Comparison of ENCODE assay signal across 8 cellular contexts in the genomic region with DNA sequence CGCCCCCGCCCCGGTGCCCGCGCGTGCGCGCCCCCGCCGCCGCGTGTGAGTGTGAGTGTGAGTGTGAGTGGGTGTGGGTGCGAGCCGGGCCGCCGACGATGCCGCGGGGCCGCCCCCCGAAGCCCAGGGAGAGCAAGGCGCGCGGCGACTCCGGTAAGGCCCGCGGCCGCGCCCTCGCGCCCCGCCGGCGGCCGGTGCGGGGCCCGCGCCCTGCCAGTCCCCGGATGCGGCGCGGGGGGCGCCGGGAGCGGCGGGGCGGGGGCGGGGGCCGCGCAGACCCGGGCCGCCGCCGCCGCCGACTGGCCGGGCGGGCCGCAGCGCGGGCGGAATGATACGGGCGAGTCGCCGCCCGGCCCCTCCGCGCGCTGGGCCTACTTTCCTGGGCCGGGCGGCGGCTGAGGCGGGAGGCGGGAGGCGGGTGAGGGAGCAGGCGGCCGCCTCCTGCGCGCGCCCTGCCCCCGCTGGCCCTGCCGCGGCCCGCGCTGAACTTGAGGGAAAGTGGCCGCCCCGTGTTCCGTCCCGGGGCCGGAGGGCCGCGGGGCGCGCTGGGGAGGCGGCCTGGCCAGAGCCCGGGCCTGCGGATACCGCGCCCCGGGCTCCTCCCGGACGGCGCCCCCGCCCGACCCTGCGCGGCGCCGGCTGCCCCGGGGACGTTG. TPM values are rescaled to one million over a fixed set of nuclear protein-coding genes. Genes with fewer than 3 reads are reported as not detected.
DNase-seq lines count a peak whose midpoint lies in the region; ATAC-seq and TF ChIP-seq lines count a peak whose summit lies in the region.

A gene (plus strand): TSS at position 48 of the 656 bp plus-strand sequence. CDS start 51 bp downstream, at position 99.

- peak within 1 kb of the TSS; percentile 89 for H3K4me3 Mint-ChIP-seq in endodermal cell
- H3K4me3 Mint-ChIP-seq in mesothelial cell of epicardium: peak within 1 kb of the TSS; percentile 90

- no peaks in the 10 kb centered on the region for H3K27me3 Mint-ChIP-seq in endodermal cell (ENCODE audit: insufficient read depth)
- H3K27me3 Mint-ChIP-seq in mesothelial cell of epicardium (ENCODE audit: low read depth): no peaks in the 10 kb centered on the region

- H3K36me3 ChIP-seq in endodermal cell (ENCODE audit: control insufficient read depth, insufficient read depth, low read length): no peaks in the 10 kb centered on the region

- H3K9ac ChIP-seq in endodermal cell (ENCODE audit: extremely low read depth, low read length, poor library complexity, severe bottlenecking): peak within 1 kb of the TSS; percentile 78

- H3K9me3 Mint-ChIP-seq in endodermal cell: no peaks in the 10 kb centered on the region
- H3K9me3 Mint-ChIP-seq in mesothelial cell of epicardium: no peaks in the 10 kb centered on the region

- peak within 1 kb of the TSS; percentile 96 for H3K4me3 ChIP-seq in endodermal cell (ENCODE audit: low read length)

- no peaks in the 10 kb centered on the region for H3K27me3 ChIP-seq in endodermal cell (ENCODE audit: control insufficient read depth, insufficient read depth, low read length, poor library complexity, severe bottlenecking)

- TF ChIP-seq CTCF in endodermal cell (conservative IDR thresholded peaks at IDR 0.05) (no peak), mesothelial cell of epicardium (IDR thresholded peaks at IDR 0.05; ENCODE audit: unreplicated experiment) (no peak)

- peak within 1 kb of the TSS; percentile 77 for H3K27ac ChIP-seq in endodermal cell (ENCODE audit: low read depth, low read length)

- H3K9me3 ChIP-seq in endodermal cell (ENCODE audit: control insufficient read depth, low read length): no peaks in the 10 kb centered on the region

- H3K36me3 Mint-ChIP-seq in endodermal cell (ENCODE audit: low read depth) (peaks cover 21% of the 10 kb centered on the region), mesothelial cell of epicardium (peaks cover 8% of the 10 kb centered on the region)

- DNase-seq in Ammon's horn (ENCODE audit: low spot score): peak; percentile 70
- peak; percentile 97 for DNase-seq in NCI-H69 (lab: John Stamatoyannopoulos, UW)
- peak; percentile 74 for DNase-seq in activated CD8-positive, alpha-beta memory T cell treated with anti-CD3 and anti-CD28 coated beads, Interleukin-2, amount 50 U/mL, for 4 hours
- peak; percentile 82 for DNase-seq in endodermal cell
- peak; percentile 71 to 74 for DNase-seq in mesothelial cell of epicardium (ENCODE audit: low spot score in 2 of 2, unreplicated experiment in 2 of 2)
- peak; percentile 41 to 44 for DNase-seq in stimulated activated CD8-positive, alpha-beta memory T cell treated with anti-CD3 and anti-CD28 coated beads, Interleukin-2, amount 100 ng/mL, for 1 hour (ENCODE audit: low read depth in 2 of 2)

- WGBS in endodermal cell (ENCODE audit: insufficient coverage in 1 of 2, insufficient read length in 1 of 2), 2 experiments: 0% methylated on average over 15 to 107 of the region's 113 CpGs

- H3K4me1 ChIP-seq in endodermal cell (ENCODE audit: control insufficient read depth, insufficient read depth, low read length): no peaks in the 10 kb centered on the region

- H3K27ac Mint-ChIP-seq in endodermal cell (peak within 1 kb of the TSS; percentile 93), mesothelial cell of epicardium (peak within 1 kb of the TSS; percentile 92)

- ATAC-seq in GM18909 (IDR thresholded peaks at IDR 0.05; ENCODE audit: poor library complexity, unreplicated experiment) (peak; percentile 49), HG03135 (IDR thresholded peaks at IDR 0.05; ENCODE audit: unreplicated experiment) (peak; percentile 48)

- H3K4me1 Mint-ChIP-seq in endodermal cell (peaks cover 15% of the 10 kb centered on the region), mesothelial cell of epicardium (peaks cover 36% of the 10 kb centered on the region)

RNA-seq across cellular contexts. Expression of the gene that starts here (rescaled TPM):
- total RNA-seq in endodermal cell (10 to 100 TPM; 27.0 to 28.3 TPM), mesothelial cell of epicardium (30.8 to 32.5 TPM (median 30.8 TPM) in 3 replicates)
- 12.5 TPM for polyA plus RNA-seq in endodermal cell (2013, experiment 1 of 2)
- 7.8 TPM for polyA plus RNA-seq in endodermal cell (2013, experiment 2 of 2)

Comparison
In these comparisons a context has a peak if more than half of its experiments do, and no peak if none do; other contexts are left out.
1. Peak in every context shown above with its lines: DNase-seq, ATAC-seq, H3K4me3 ChIP-seq and H3K27ac ChIP-seq.
2. DNase-seq: peak in every context shown above with its lines; median percentile 97 in NCI-H69; 82 in endodermal cell; 74 in activated CD8-positive, alpha-beta memory T cell treated with anti-CD3 and anti-CD28 coated beads, Interleukin-2, amount 50 U/mL, for 4 hours; 72 in mesothelial cell of epicardium; 70 in Ammon's horn; 42 in stimulated activated CD8-positive, alpha-beta memory T cell treated with anti-CD3 and anti-CD28 coated beads, Interleukin-2, amount 100 ng/mL, for 1 hour.